Comparison of ENCODE assay signal across 25 cellular contexts in the genomic region with DNA sequence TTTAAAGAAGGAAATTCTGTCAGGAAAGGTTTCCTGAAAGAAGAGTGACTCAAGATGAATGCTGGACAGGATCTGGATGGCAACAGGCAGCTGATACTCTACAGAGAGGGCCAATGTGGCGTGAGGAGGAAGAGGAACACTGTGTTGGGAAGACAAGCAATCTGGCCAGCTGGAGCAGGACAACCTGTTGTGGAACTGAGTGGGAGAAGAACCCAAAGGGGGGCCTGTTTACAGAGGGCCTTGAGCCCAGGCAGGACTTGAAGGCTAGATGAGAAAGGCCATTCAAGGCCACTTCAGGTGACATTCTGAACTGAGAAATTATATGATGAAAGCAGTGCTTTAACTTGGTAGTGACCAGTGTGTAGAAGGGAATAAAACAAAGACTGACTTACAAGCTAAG. TPM values are rescaled to one million over a fixed set of nuclear protein-coding genes. Genes with fewer than 3 reads are reported as not detected.
A peak's percentile ranks its signal among the peaks of the same experiment; 100 is the strongest.
DNase-seq lines count a peak whose midpoint lies in the region; ATAC-seq and TF ChIP-seq lines count a peak whose summit lies in the region.
"Had no signal": no experiment of that assay in that cellular context is flagged by ENCODE, and none has a peak within 500 bp of the region (broad histone marks: within the 10 kb centered on the region; RNA-seq: fewer than 3 reads in every experiment).

No MANE protein-coding gene starts in this region.

- H3K4me3 Mint-ChIP-seq in stimulated activated naive B cell treated with anti-CD40 and anti-IgM and Interleukin-4, amounts not matched to agents 10 μg/mL and 1 μg/mL and 100 μg/mL, for 72 hours, result no peak overlapping the region
- H3K4me3 Mint-ChIP-seq: central memory CD8-positive, alpha-beta T cell; T-helper 1 cell treated with Interleukin-12 subunit alpha and Interleukin-12 subunit beta and Interleukin-4 antibody, amounts not matched to agents 30 μg/mL and 1 μg/mL, for 36 hours had no signal

- H3K9me3 ChIP-seq in left lung (no peaks in the 10 kb centered on the region), tibial artery (no peaks in the 10 kb centered on the region)
- H3K9me3 ChIP-seq: HAP-1, spleen, thyroid gland had no signal

- ATAC-seq in Right ventricle myocardium superior (ENCODE audit: poor library complexity) (peak; percentile 32), left lung (peak; percentile 66), HG03442 (IDR thresholded peaks at IDR 0.05; ENCODE audit: unreplicated experiment) (no peak)
- no peak for ATAC-seq in stimulated activated naive B cell treated with anti-CD40 and anti-IgM and Interleukin-4, amounts not matched to agents 10 μg/mL and 1 μg/mL and 100 μg/mL, for 72 hours (replicated peaks)
- ATAC-seq: stimulated activated naive CD8-positive, alpha-beta T cell treated with anti-CD3 and anti-CD28 coated beads, Interleukin-15, Interleukin-2, amounts not matched to agents 100 U/mL and 50 U/mL, for 24 hours had no signal

- peaks cover 23 to 58% of the 10 kb centered on the region in 2 donors for H3K4me1 Mint-ChIP-seq in stimulated activated naive B cell treated with anti-CD40 and anti-IgM and Interleukin-4, amounts not matched to agents 10 μg/mL and 1 μg/mL and 100 μg/mL, for 72 hours

- H3K27me3 ChIP-seq in left lung (no peaks in the 10 kb centered on the region), tibial artery (no peaks in the 10 kb centered on the region)
- H3K27me3 ChIP-seq: spleen, thyroid gland had no signal

- H3K4me3 ChIP-seq in left lung (no peak overlapping the region), tibial artery (no peak overlapping the region)
- H3K4me3 ChIP-seq: HAP-1, spleen, thyroid gland had no signal

- intact Hi-C loops in Right ventricle myocardium superior (cut with DNase I), result no loop called here
- intact Hi-C loops in cardiac septum (cut with DNase I), result loop anchor here (10.0 kb wide), 1 partner anchor 763 kb away; a partner anchor contains a TSS
- intact Hi-C loops in left lung (cut with DNase I), result no loop called here
- intact Hi-C loops in tibial artery (cut with DNase I; ENCODE audit: low total_unique reads), result loop anchor here (10.0 kb wide), 2 partner anchors 67 to 763 kb away; a partner anchor contains a TSS

- peaks cover 2 to 32% of the 10 kb centered on the region in 2 donors for H3K4me1 ChIP-seq in left lung
- H3K4me1 ChIP-seq in tibial artery, result peaks cover 0 to 22% (median 14%) of the 10 kb centered on the region in 4 donors
- H3K4me1 ChIP-seq: HAP-1 had no signal

- H3K36me3 Mint-ChIP-seq in stimulated activated naive B cell treated with anti-CD40 and anti-IgM and Interleukin-4, amounts not matched to agents 10 μg/mL and 1 μg/mL and 100 μg/mL, for 72 hours, result peaks cover 41 to 49% of the 10 kb centered on the region in 2 donors

- H3K27me3 Mint-ChIP-seq in stimulated activated naive B cell treated with anti-CD40 and anti-IgM and Interleukin-4, amounts not matched to agents 10 μg/mL and 1 μg/mL and 100 μg/mL, for 72 hours, result no peaks in the 10 kb centered on the region
- H3K27me3 Mint-ChIP-seq: central memory CD8-positive, alpha-beta T cell had no signal

- H3K36me3 ChIP-seq in left lung, result peaks cover 0 to 51% of the 10 kb centered on the region in 2 donors
- H3K36me3 ChIP-seq in tibial artery, result peaks cover 7 to 25% (median 8%) of the 10 kb centered on the region in 3 donors

- DNase-seq in DMS53 (lab: John Stamatoyannopoulos, UW) (peak; percentile 6), DMS53 treated with DMSO at 0.1 percent for 48 hours (lab: John Stamatoyannopoulos, UW; ENCODE audit: unreplicated experiment) (no peak), Right ventricle myocardium superior (no peak), cardiac septum (ENCODE audit: low spot score) (no peak), left lung (no peak), tibial artery (no peak)
- no peak for DNase-seq in stimulated activated naive B cell treated with anti-CD40 and anti-IgM and Interleukin-4, amounts not matched to agents 10 μg/mL and 1 μg/mL and 100 μg/mL, for 72 hours
- DNase-seq: activated CD4-positive, alpha-beta T cell treated with anti-CD3 and anti-CD28 coated beads for 4 hours; effector CD4-positive, alpha-beta T cell; foreskin melanocyte; hippocampal formation; islet precursor cell; NCI-H1105 treated with DMSO at 0.1 percent for 48 hours; NCI-H2081 treated with DMSO at 0.1 percent for 48 hours; nucleus accumbens; retina; spleen; stimulated activated CD4-positive, alpha-beta T cell treated with anti-CD3 and anti-CD28 coated beads, Interleukin-4, amount 100 ng/mL, for 1 hour; stimulated activated naive CD8-positive, alpha-beta T cell treated with anti-CD3 and anti-CD28 coated beads, Interleukin-15, Interleukin-2, amounts not matched to agents 100 U/mL and 50 U/mL, for 24 hours had no signal

- H3K9me3 Mint-ChIP-seq in stimulated activated naive B cell treated with anti-CD40 and anti-IgM and Interleukin-4, amounts not matched to agents 10 μg/mL and 1 μg/mL and 100 μg/mL, for 72 hours, result no peaks in the 10 kb centered on the region
- H3K9me3 Mint-ChIP-seq: central memory CD8-positive, alpha-beta T cell had no signal

- H3K27ac Mint-ChIP-seq in stimulated activated naive B cell treated with anti-CD40 and anti-IgM and Interleukin-4, amounts not matched to agents 10 μg/mL and 1 μg/mL and 100 μg/mL, for 72 hours, result peak overlapping the region; percentile 2
- H3K27ac Mint-ChIP-seq: T-helper 1 cell treated with Interleukin-12 subunit alpha and Interleukin-12 subunit beta and Interleukin-4 antibody, amounts not matched to agents 30 μg/mL and 1 μg/mL, for 36 hours had no signal

- no peak overlapping the region for H3K27ac ChIP-seq in left lung
- no peak overlapping the region for H3K27ac ChIP-seq in tibial artery
- H3K27ac ChIP-seq: 22Rv1, thyroid gland had no signal

- TF ChIP-seq CTCF in left lung (IDR thresholded peaks at IDR 0.05) (no peak), tibial artery (IDR thresholded peaks at IDR 0.05) (no peak)

RNA-seq across cellular contexts. Expression of a gene that starts 8.5 kb away (rescaled TPM):
- total RNA-seq in Right ventricle myocardium superior (36.2 TPM), cardiac septum (26.7 TPM), left lung (10 to 100 TPM; 33.9 to 42.7 TPM)

Comparison
In these comparisons a context has a peak if more than half of its experiments do, and no peak if none do; other contexts are left out.
1. intact Hi-C loops: an anchor here in cardiac septum (10.0 kb wide) and tibial artery (10.0 kb wide); none called in Right ventricle myocardium superior and left lung.
2. ATAC-seq: peak in Right ventricle myocardium superior (single experiment) and left lung (single experiment); none in stimulated activated naive B cell treated with anti-CD40 and anti-IgM and Interleukin-4, amounts not matched to agents 10 μg/mL and 1 μg/mL and 100 μg/mL, for 72 hours (0 of 2) and HG03442 (single experiment).